ENCODE assay signal across 9 cellular contexts in genomic region chrX:149074429-149074828, GRCh38.
DNase-seq lines count a peak whose midpoint lies in the region; ATAC-seq, FAIRE-seq and TF ChIP-seq lines count a peak whose summit lies in the region.
"Had no signal": no experiment of that assay in that cellular context is flagged by ENCODE, and none has a peak within 500 bp of the region (broad histone marks: within the 10 kb centered on the region; RNA-seq: fewer than 3 reads in every experiment).

No MANE protein-coding gene starts in this region.

- H3K79me1 ChIP-seq in H9 (ENCODE audit: insufficient read depth, low read depth, low read length, poor library complexity, severe bottlenecking): no peaks in the 10 kb centered on the region

- no peak overlapping the region for H3K4me3 ChIP-seq in kidney (ENCODE audit: low read length in 2 of 2)
- H3K4me3 ChIP-seq: body of pancreas had no signal

- peaks cover 66 to 69% of the 10 kb centered on the region in 2 experiments for H3K9me3 Mint-ChIP-seq in H9

- H3K4me2 ChIP-seq in H9 (ENCODE audit: insufficient read depth, insufficient read length, low read length): no peak overlapping the region

- no peaks in the 10 kb centered on the region; a peak in 1 of 7 replicates for H3K36me3 Mint-ChIP-seq in H9 (ENCODE audit: insufficient read depth in 1 of 3, low read depth in 3 of 3)

- H3K27ac Mint-ChIP-seq in H9: no peak overlapping the region

- H4K5ac ChIP-seq in H9 (ENCODE audit: insufficient read length, low read depth, low read length): no peak overlapping the region

- FAIRE-seq in kidney (lab: Jason Lieb, UNC): no peak

- no peak overlapping the region for H2BK20ac ChIP-seq in H9 (ENCODE audit: low read depth, low read length, poor library complexity, severe bottlenecking)

- no peak overlapping the region for H3K56ac ChIP-seq in H9 (ENCODE audit: insufficient read length, low read depth, low read length)

- no peaks in the 10 kb centered on the region for H3K4me1 ChIP-seq in kidney (ENCODE audit: control insufficient read depth in 1 of 2, insufficient read depth in 1 of 2, low read depth in 1 of 2, low read length in 2 of 2)
- no peaks in the 10 kb centered on the region; the same call in 1 of the 2 replicates for H3K4me1 ChIP-seq in H9 (ENCODE audit: insufficient read depth, low read length)
- H3K4me1 ChIP-seq: body of pancreas had no signal

- H2BK120ac ChIP-seq in H9 (ENCODE audit: low read depth, low read length, poor library complexity, severe bottlenecking): no peak overlapping the region

- no peak overlapping the region for H4K91ac ChIP-seq in H9 (ENCODE audit: insufficient read length, low read depth, low read length)

- no peak overlapping the region for H4K8ac ChIP-seq in H9 (replicated peaks; ENCODE audit: insufficient read length, low read depth, low read length)

- DNase-seq in GM04503 (ENCODE audit: low read depth) (peak; percentile 27), UCSD-AML1 (lab: John Stamatoyannopoulos, UW; ENCODE audit: unreplicated experiment) (peak; percentile 53), left kidney (ENCODE audit: low read depth, low spot score) (peak; percentile 81), kidney (no peak), retina (no peak), dedifferentiated amniotic fluid mesenchymal stem cell (ENCODE audit: extremely low spot score) (no peak), H9 (no peak)

- no peak overlapping the region for H2BK12ac ChIP-seq in H9 (ENCODE audit: insufficient read length, low read depth, low read length)

- H3K27ac ChIP-seq in kidney (ENCODE audit: low read depth in 2 of 2, low read length in 2 of 2): no peak overlapping the region
- H3K27ac ChIP-seq in H9 (ENCODE audit: insufficient read length, low read depth, low read length): no peak overlapping the region
- H3K27ac ChIP-seq: body of pancreas had no signal

- no peak overlapping the region for H3T11ph ChIP-seq in H9 (ENCODE audit: low read length)

- peak; percentile 60 for ATAC-seq in GM21447 (IDR thresholded peaks at IDR 0.05; ENCODE audit: unreplicated experiment)
- ATAC-seq: body of pancreas had no signal

- H3K9ac ChIP-seq in kidney (ENCODE audit: low read length in 2 of 2) (no peak overlapping the region), H9 (ENCODE audit: extremely low read depth, insufficient read length, low read length) (no peak overlapping the region)

- no peaks in the 10 kb centered on the region; the same call in 1 of the 2 replicates for H3K27me3 Mint-ChIP-seq in H9 (ENCODE audit: low read depth)

- TF ChIP-seq CTCF in kidney (IDR thresholded peaks at IDR 0.05; ENCODE audit: borderline replicate concordance, extremely low read depth, insufficient read depth) (no peak), H9 (conservative IDR thresholded peaks at IDR 0.05) (no peak)

- H2BK5ac ChIP-seq in H9 (ENCODE audit: insufficient read length, low read length): no peak overlapping the region

- H2BK15ac ChIP-seq in H9 (ENCODE audit: low read depth, low read length): no peak overlapping the region

- H3K27me3 ChIP-seq in H9 (ENCODE audit: insufficient read depth, low read length): no peaks in the 10 kb centered on the region
- H3K27me3 ChIP-seq: body of pancreas had no signal

- no peaks in the 10 kb centered on the region for H3K23me2 ChIP-seq in H9 (ENCODE audit: insufficient read length, low read depth, low read length, poor library complexity, severe bottlenecking)

- no peaks in the 10 kb centered on the region for H3K36me3 ChIP-seq in kidney (ENCODE audit: control insufficient read depth in 1 of 2, insufficient read depth in 2 of 2, low read length in 2 of 2)

- H3K18ac ChIP-seq in H9 (ENCODE audit: insufficient read length, low read depth, low read length): no peak overlapping the region

- intact Hi-C loops in kidney (cut with DNase I): no loop called here

- no peak overlapping the region for H3K4ac ChIP-seq in H9 (ENCODE audit: low read depth, low read length)

- no peaks in the 10 kb centered on the region; a peak in 1 of 4 replicates for H3K4me1 Mint-ChIP-seq in H9

- no peaks in the 10 kb centered on the region for H3K9me3 ChIP-seq in kidney (ENCODE audit: control insufficient read depth in 1 of 2, low read length in 2 of 2)
- H3K9me3 ChIP-seq in H9 (ENCODE audit: control insufficient read depth, low read depth, low read length): peaks cover 56% of the 10 kb centered on the region
- H3K9me3 ChIP-seq: body of pancreas had no signal

- H2AFZ ChIP-seq in H9 (ENCODE audit: low read length): no peak overlapping the region

- H3K23ac ChIP-seq in H9 (ENCODE audit: insufficient read length, low read depth, low read length): no peak overlapping the region

- H3K4me3 Mint-ChIP-seq in H9: no peak overlapping the region

- H3K79me2 ChIP-seq in H9 (ENCODE audit: insufficient read depth, low read length): no peaks in the 10 kb centered on the region

- no CpG with 5 or more reads among the region's 7 CpGs for WGBS in H9 (ENCODE audit: extremely low coverage, insufficient read length, low lambda C conversion rate)

- no peak overlapping the region for H2AK5ac ChIP-seq in H9 (ENCODE audit: insufficient read length, low read length)

- H4K20me1 ChIP-seq in H9 (ENCODE audit: control insufficient read depth, insufficient read depth, insufficient read length): no peaks in the 10 kb centered on the region

- H3K14ac ChIP-seq in H9 (ENCODE audit: insufficient read depth, low read length): no peak overlapping the region

Comparison
In these comparisons a context has a peak if more than half of its experiments do, and no peak if none do; other contexts are left out.
1. DNase-seq: peak in GM04503 (single experiment), UCSD-AML1 (single experiment) and left kidney (single experiment); none in kidney (single experiment), retina (single experiment), dedifferentiated amniotic fluid mesenchymal stem cell (single experiment) and H9 (single experiment).